ENCODE assay signal across 16 cellular contexts in genomic region chr21:28805885-28806284, GRCh38.
DNase-seq lines count a peak whose midpoint lies in the region; ATAC-seq, FAIRE-seq and TF ChIP-seq lines count a peak whose summit lies in the region.
"Had no signal": no experiment of that assay in that cellular context is flagged by ENCODE, and none has a peak within 500 bp of the region (broad histone marks: within the 10 kb centered on the region; RNA-seq: fewer than 3 reads in every experiment).

No MANE protein-coding gene starts in this region.

- H2BK5ac ChIP-seq in mesenchymal stem cell (ENCODE audit: low read depth, low read length, poor library complexity, severe bottlenecking) (no peak overlapping the region), H9 (ENCODE audit: insufficient read length, low read length) (no peak overlapping the region)

- H3K4ac ChIP-seq in mesenchymal stem cell (ENCODE audit: low read depth in 1 of 2, low read length in 2 of 2) (no peak overlapping the region), H9 (ENCODE audit: low read depth, low read length) (no peak overlapping the region)

- no peaks in the 10 kb centered on the region for H3K27me3 ChIP-seq in liver (ENCODE audit: control insufficient read depth in 4 of 4, insufficient read depth in 4 of 4, low read length in 3 of 4)
- no peaks in the 10 kb centered on the region for H3K27me3 ChIP-seq in right lobe of liver
- no peaks in the 10 kb centered on the region for H3K27me3 ChIP-seq in mesenchymal stem cell (ENCODE audit: control insufficient read depth in 1 of 2, insufficient read depth in 1 of 2, low read length in 2 of 2)
- H3K27me3 ChIP-seq in H9 (ENCODE audit: insufficient read depth, low read length): no peaks in the 10 kb centered on the region

- H2AFZ ChIP-seq in mesenchymal stem cell (ENCODE audit: low read depth, low read length) (no peak overlapping the region), H9 (ENCODE audit: low read length) (no peak overlapping the region)

- H3K36me3 ChIP-seq in liver (ENCODE audit: control insufficient read depth in 4 of 4, insufficient read depth in 3 of 4, low read depth in 1 of 4, low read length in 3 of 4): no peaks in the 10 kb centered on the region
- H3K36me3 ChIP-seq in right lobe of liver: no peaks in the 10 kb centered on the region
- H3K36me3 ChIP-seq in mesenchymal stem cell (ENCODE audit: control insufficient read depth in 1 of 2, insufficient read depth in 2 of 2, low read depth in 1 of 2, low read length in 2 of 2): no peaks in the 10 kb centered on the region

- DNase-seq in right lobe of liver (no peak), dermis microvascular lymphatic vessel endothelial cell (ENCODE audit: low read depth in 2 of 2) (peak; percentile 5 to 63), mesenchymal stem cell (peak; percentile 87), H9 (no peak), RCC 7860 (ENCODE audit: low spot score) (no peak), G401 (ENCODE audit: low spot score) (no peak), kidney glomerular epithelial cell (lab: John Stamatoyannopoulos, UW) (no peak)
- DNase-seq: activated CD8-positive, alpha-beta memory T cell treated with anti-CD3 and anti-CD28 coated beads, Interleukin-2, amount 10 ng/mL, durations not matched to agents 7 days and 5 days; activated naive CD8-positive, alpha-beta T cell treated with anti-CD3 and anti-CD28 coated beads, Interleukin-2, amount 10 ng/mL, durations not matched to agents 7 days and 5 days; DND-41; MV-4-11 had no signal

- H3K23me2 ChIP-seq in H9 (ENCODE audit: insufficient read length, low read depth, low read length, poor library complexity, severe bottlenecking): no peaks in the 10 kb centered on the region

- H2BK120ac ChIP-seq in mesenchymal stem cell (ENCODE audit: low read depth, low read length): no peak overlapping the region
- no peak overlapping the region for H2BK120ac ChIP-seq in H9 (ENCODE audit: low read depth, low read length, poor library complexity, severe bottlenecking)

- TF ChIP-seq RAD21 in liver (IDR thresholded peaks at IDR 0.05): no peak

- H2AK5ac ChIP-seq in mesenchymal stem cell (ENCODE audit: low read length, severe bottlenecking) (no peak overlapping the region), H9 (ENCODE audit: insufficient read length, low read length) (no peak overlapping the region)

- peaks cover 0 to 6% (median 2%) of the 10 kb centered on the region in 3 experiments; a peak in 2 of 7 replicates for H3K36me3 Mint-ChIP-seq in H9 (ENCODE audit: insufficient read depth in 1 of 3, low read depth in 3 of 3)

- H3K14ac ChIP-seq in mesenchymal stem cell (ENCODE audit: low read length in 2 of 2): no peak overlapping the region
- no peak overlapping the region for H3K14ac ChIP-seq in H9 (ENCODE audit: insufficient read depth, low read length)

- H3K4me1 ChIP-seq in liver (ENCODE audit: control insufficient read depth in 4 of 4, insufficient read depth in 4 of 4, low read length in 3 of 4) (no peaks in the 10 kb centered on the region), right lobe of liver (no peaks in the 10 kb centered on the region), mesenchymal stem cell (ENCODE audit: control insufficient read depth, insufficient read depth, low read depth, low read length) (peaks cover 1% of the 10 kb centered on the region), H9 (ENCODE audit: insufficient read depth, low read length) (no peaks in the 10 kb centered on the region)

- no peak overlapping the region for H2BK15ac ChIP-seq in mesenchymal stem cell (ENCODE audit: low read depth, poor library complexity, severe bottlenecking)
- no peak overlapping the region for H2BK15ac ChIP-seq in H9 (ENCODE audit: low read depth, low read length)

- no peak overlapping the region for H3K4me2 ChIP-seq in mesenchymal stem cell (ENCODE audit: low read length, poor library complexity, severe bottlenecking)
- no peak overlapping the region for H3K4me2 ChIP-seq in H9 (ENCODE audit: insufficient read depth, insufficient read length, low read length)

- H4K91ac ChIP-seq in mesenchymal stem cell (ENCODE audit: low read length): no peak overlapping the region
- H4K91ac ChIP-seq in H9 (ENCODE audit: insufficient read length, low read depth, low read length): no peak overlapping the region

- FAIRE-seq in RCC 7860 (lab: Jason Lieb, UNC): no peak
- FAIRE-seq: A204.1, GM18507, islet of Langerhans had no signal

- no peak for TF ChIP-seq POLR2A in right lobe of liver (IDR thresholded peaks at IDR 0.05)

- H3K9me3 Mint-ChIP-seq in H9: peaks cover 3 to 8% of the 10 kb centered on the region in 2 experiments; a peak in 4 of 5 replicates

- 63% methylated on average over 4 of the region's 4 CpGs for WGBS in liver
- 45% methylated on average over 4 of the region's 4 CpGs for WGBS in right lobe of liver (ENCODE audit: insufficient coverage, low coverage, low lambda C conversion rate, missing lambda C conversion rate)
- 36% methylated on average over 3 of the region's 4 CpGs for WGBS in mesenchymal stem cell
- no CpG with 5 or more reads among the region's 4 CpGs for WGBS in H9 (ENCODE audit: extremely low coverage, insufficient read length, low lambda C conversion rate)

- H3K4me3 Mint-ChIP-seq in H9: no peak overlapping the region
- H3K4me3 Mint-ChIP-seq: activated CD8-positive, alpha-beta memory T cell treated with anti-CD3 and anti-CD28 coated beads, Interleukin-2, amount 10 ng/mL, durations not matched to agents 7 days and 5 days; activated naive CD8-positive, alpha-beta T cell treated with anti-CD3 and anti-CD28 coated beads, Interleukin-2, amount 10 ng/mL, durations not matched to agents 7 days and 5 days; neural crest cell had no signal

- no peak overlapping the region for H3K9ac ChIP-seq in liver (ENCODE audit: low read depth in 1 of 2, low read length in 2 of 2)
- H3K9ac ChIP-seq in mesenchymal stem cell (ENCODE audit: low read length): peak overlapping the region; percentile 79
- no peak overlapping the region for H3K9ac ChIP-seq in H9 (ENCODE audit: extremely low read depth, insufficient read length, low read length)

- H3K23ac ChIP-seq in mesenchymal stem cell (ENCODE audit: low read length in 2 of 2) (no peak overlapping the region), H9 (ENCODE audit: insufficient read length, low read depth, low read length) (no peak overlapping the region)

- no peaks in the 10 kb centered on the region for H4K20me1 ChIP-seq in H9 (ENCODE audit: control insufficient read depth, insufficient read depth, insufficient read length)

- no peaks in the 10 kb centered on the region for H3K79me2 ChIP-seq in H9 (ENCODE audit: insufficient read depth, low read length)

- no peak for TF ChIP-seq CTCF in liver (IDR thresholded peaks at IDR 0.05; ENCODE audit: low read depth, low read length, missing input control)
- no peak for TF ChIP-seq CTCF in right lobe of liver (IDR thresholded peaks at IDR 0.05)
- no peak for TF ChIP-seq CTCF in H9 (conservative IDR thresholded peaks at IDR 0.05)

- no peak overlapping the region for H3T11ph ChIP-seq in H9 (ENCODE audit: low read length)

- peaks cover 0 to 2% of the 10 kb centered on the region in 2 experiments; a peak in 2 of 4 replicates for H3K4me1 Mint-ChIP-seq in H9
- H3K4me1 Mint-ChIP-seq: activated CD8-positive, alpha-beta memory T cell treated with anti-CD3 and anti-CD28 coated beads, Interleukin-2, amount 10 ng/mL, durations not matched to agents 7 days and 5 days; neural crest cell had no signal

- no peaks in the 10 kb centered on the region for H3K79me1 ChIP-seq in mesenchymal stem cell (replicated peaks; ENCODE audit: low read length, poor library complexity, severe bottlenecking)
- H3K79me1 ChIP-seq in H9 (ENCODE audit: insufficient read depth, low read depth, low read length, poor library complexity, severe bottlenecking): no peaks in the 10 kb centered on the region

- peak overlapping the region in 1 of 3 experiments; percentile 28; a peak in 1 of 7 replicates for H3K27ac Mint-ChIP-seq in H9
- H3K27ac Mint-ChIP-seq: activated CD8-positive, alpha-beta memory T cell treated with anti-CD3 and anti-CD28 coated beads, Interleukin-2, amount 10 ng/mL, durations not matched to agents 7 days and 5 days; activated naive CD8-positive, alpha-beta T cell treated with anti-CD3 and anti-CD28 coated beads, Interleukin-2, amount 10 ng/mL, durations not matched to agents 7 days and 5 days had no signal

- H3K27ac ChIP-seq in liver (ENCODE audit: low read depth in 1 of 2, low read length in 2 of 2) (no peak overlapping the region), right lobe of liver (no peak overlapping the region), mesenchymal stem cell (ENCODE audit: low read length, poor library complexity, severe bottlenecking) (no peak overlapping the region), H9 (ENCODE audit: insufficient read length, low read depth, low read length) (no peak overlapping the region)

- no peak for ATAC-seq in right lobe of liver
- ATAC-seq: activated CD8-positive, alpha-beta memory T cell treated with anti-CD3 and anti-CD28 coated beads, Interleukin-2, amount 10 ng/mL, durations not matched to agents 7 days and 5 days had no signal

- H3K4me3 ChIP-seq in liver (ENCODE audit: low read depth in 1 of 3, low read length in 3 of 3) (no peak overlapping the region), right lobe of liver (no peak overlapping the region), mesenchymal stem cell (ENCODE audit: insufficient read depth in 1 of 2, low read depth in 1 of 2, low read length in 2 of 2) (no peak overlapping the region)

- intact Hi-C loops in right lobe of liver (cut with DNase I): no loop called here

- no peak overlapping the region for H2BK20ac ChIP-seq in H9 (ENCODE audit: low read depth, low read length, poor library complexity, severe bottlenecking)

- no peak overlapping the region for H3K56ac ChIP-seq in H9 (ENCODE audit: insufficient read length, low read depth, low read length)

- H3K27me3 Mint-ChIP-seq in H9 (ENCODE audit: low read depth): no peaks in the 10 kb centered on the region
- H3K27me3 Mint-ChIP-seq: activated CD8-positive, alpha-beta memory T cell treated with anti-CD3 and anti-CD28 coated beads, Interleukin-2, amount 10 ng/mL, durations not matched to agents 7 days and 5 days; activated naive CD8-positive, alpha-beta T cell treated with anti-CD3 and anti-CD28 coated beads, Interleukin-2, amount 10 ng/mL, durations not matched to agents 7 days and 5 days had no signal

- no peak overlapping the region for H3K18ac ChIP-seq in mesenchymal stem cell (ENCODE audit: low read depth in 1 of 2, low read length in 2 of 2)
- no peak overlapping the region for H3K18ac ChIP-seq in H9 (ENCODE audit: insufficient read length, low read depth, low read length)

- in situ Hi-C loops in G401 (cut with HindIII; ENCODE audit: low sequenced_read_pairs): loop anchor here (25.0 kb wide), 1 partner anchor 131 kb away; no protein-coding TSS in a partner anchor

- H2BK12ac ChIP-seq in mesenchymal stem cell (ENCODE audit: low read length in 2 of 2) (no peak overlapping the region), H9 (ENCODE audit: insufficient read length, low read depth, low read length) (no peak overlapping the region)

- H3K9me3 ChIP-seq in liver (ENCODE audit: control insufficient read depth in 4 of 4, low read length in 3 of 4) (no peaks in the 10 kb centered on the region), right lobe of liver (no peaks in the 10 kb centered on the region), mesenchymal stem cell (ENCODE audit: control insufficient read depth, low read length) (peaks cover 7% of the 10 kb centered on the region), H9 (ENCODE audit: control insufficient read depth, low read depth, low read length) (no peaks in the 10 kb centered on the region)

- no peak overlapping the region for H4K8ac ChIP-seq in mesenchymal stem cell (ENCODE audit: low read length)
- H4K8ac ChIP-seq in H9 (replicated peaks; ENCODE audit: insufficient read length, low read depth, low read length): no peak overlapping the region

- H4K5ac ChIP-seq in H9 (ENCODE audit: insufficient read length, low read depth, low read length): no peak overlapping the region

Comparison
In these comparisons a context has a peak if more than half of its experiments do, and no peak if none do; other contexts are left out.
1. DNase-seq: peak in dermis microvascular lymphatic vessel endothelial cell (2 of 2) and mesenchymal stem cell (single experiment); none in right lobe of liver (0 of 3), H9 (single experiment), RCC 7860 (single experiment), G401 (single experiment) and kidney glomerular epithelial cell (single experiment).